3 cellular contexts compared by ENCODE assay signal in the genomic region with DNA sequence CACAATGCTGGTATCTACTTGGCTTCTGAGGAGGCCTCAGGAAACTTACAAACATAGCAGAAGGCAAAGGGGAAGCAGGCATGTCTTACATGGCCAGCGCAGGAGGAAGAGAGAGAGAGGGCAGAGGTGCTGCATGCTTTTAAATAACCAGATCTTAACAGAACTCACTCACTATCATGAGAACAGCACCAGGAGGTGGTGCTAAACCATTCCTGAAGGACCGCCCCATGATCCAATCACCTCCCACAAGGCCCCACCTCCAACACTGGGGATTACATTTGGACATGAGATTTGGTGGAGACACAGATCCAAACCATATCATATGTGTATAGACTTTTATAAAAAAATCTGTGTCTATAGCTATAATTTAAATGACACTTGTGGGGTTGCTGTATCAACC.
TF ChIP-seq lines count a peak whose summit lies in the region.

No MANE protein-coding gene starts in this region.

TF ChIP-seq in SK-N-SH treated with all-trans-retinoic acid at 6 μM for 48 hours, 23 proteins besides CTCF, POLR2A, EP300 and RAD21:
- TF ChIP-seq, protein P1, sequence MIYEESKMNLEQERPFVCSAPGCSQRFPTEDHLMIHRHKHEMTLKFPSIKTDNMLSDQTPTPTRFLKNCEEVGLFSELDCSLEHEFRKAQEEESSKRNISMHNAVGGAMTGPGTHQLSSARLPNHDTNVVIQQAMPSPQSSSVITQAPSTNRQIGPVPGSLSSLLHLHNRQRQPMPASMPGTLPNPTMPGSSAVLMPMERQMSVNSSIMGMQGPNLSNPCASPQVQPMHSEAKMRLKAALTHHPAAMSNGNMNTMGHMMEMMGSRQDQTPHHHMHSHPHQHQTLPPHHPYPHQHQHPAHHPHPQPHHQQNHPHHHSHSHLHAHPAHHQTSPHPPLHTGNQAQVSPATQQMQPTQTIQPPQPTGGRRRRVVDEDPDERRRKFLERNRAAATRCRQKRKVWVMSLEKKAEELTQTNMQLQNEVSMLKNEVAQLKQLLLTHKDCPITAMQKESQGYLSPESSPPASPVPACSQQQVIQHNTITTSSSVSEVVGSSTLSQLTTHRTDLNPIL (CRISPR knock-in tag; IDR thresholded peaks at IDR 0.05; ENCODE audit: low read depth), result no peak

TF ChIP-seq in SK-N-SH, 30 proteins besides CTCF, POLR2A, EP300 and RAD21:
- TF ChIP-seq GABPA (IDR thresholded peaks at IDR 0.05; ENCODE audit: low read depth) (no peak), RCOR1 (IDR thresholded peaks at IDR 0.05; ENCODE audit: low read length) (no peak), IRF3 (IDR thresholded peaks at IDR 0.05; ENCODE audit: low read depth, low read length) (no peak), RFX5 (IDR thresholded peaks at IDR 0.05; ENCODE audit: low read length) (no peak), POLR2AphosphoS5 (IDR thresholded peaks at IDR 0.05; ENCODE audit: low read depth, low read length) (no peak), TCF12 (IDR thresholded peaks at IDR 0.05) (no peak), FOSL2 (IDR thresholded peaks at IDR 0.05; ENCODE audit: borderline replicate concordance, low read depth) (no peak), JUND (IDR thresholded peaks at IDR 0.05) (no peak), RXRA (IDR thresholded peaks at IDR 0.05; ENCODE audit: borderline replicate concordance, low read depth) (no peak), ELF1 (IDR thresholded peaks at IDR 0.05) (no peak)

TF ChIP-seq in GM23338, 12 proteins besides CTCF, POLR2A, EP300 and RAD21:
- TF ChIP-seq REST (IDR thresholded peaks at IDR 0.05; ENCODE audit: unreplicated experiment), result no peak
- TF ChIP-seq, protein P2, sequence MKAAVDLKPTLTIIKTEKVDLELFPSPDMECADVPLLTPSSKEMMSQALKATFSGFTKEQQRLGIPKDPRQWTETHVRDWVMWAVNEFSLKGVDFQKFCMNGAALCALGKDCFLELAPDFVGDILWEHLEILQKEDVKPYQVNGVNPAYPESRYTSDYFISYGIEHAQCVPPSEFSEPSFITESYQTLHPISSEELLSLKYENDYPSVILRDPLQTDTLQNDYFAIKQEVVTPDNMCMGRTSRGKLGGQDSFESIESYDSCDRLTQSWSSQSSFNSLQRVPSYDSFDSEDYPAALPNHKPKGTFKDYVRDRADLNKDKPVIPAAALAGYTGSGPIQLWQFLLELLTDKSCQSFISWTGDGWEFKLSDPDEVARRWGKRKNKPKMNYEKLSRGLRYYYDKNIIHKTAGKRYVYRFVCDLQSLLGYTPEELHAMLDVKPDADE (IDR thresholded peaks at IDR 0.05), result no peak
- TF ChIP-seq ZNF114 (CRISPR knock-in tag; IDR thresholded peaks at IDR 0.05), result no peak
- TF ChIP-seq JUNB (IDR thresholded peaks at IDR 0.05; ENCODE audit: unreplicated experiment), result no peak
- no peak for TF ChIP-seq ZNF462 (CRISPR knock-in tag; IDR thresholded peaks at IDR 0.05)
- TF ChIP-seq POLR2AphosphoS5 (IDR thresholded peaks at IDR 0.05; ENCODE audit: low read depth), result no peak
- TF ChIP-seq EZH2phosphoT487 (IDR thresholded peaks at IDR 0.05; ENCODE audit: unreplicated experiment), result no peak
- no peak for TF ChIP-seq ZNF331 (CRISPR knock-in tag; IDR thresholded peaks at IDR 0.05; ENCODE audit: low read depth)
- no peak for TF ChIP-seq EZH2 (IDR thresholded peaks at IDR 0.05; ENCODE audit: low read depth, unreplicated experiment)
- no peak for TF ChIP-seq STAT1 (IDR thresholded peaks at IDR 0.05; ENCODE audit: unreplicated experiment)
TF ChIP-seq in GM23338: peak in this region for 0.
